In the genomic region with DNA sequence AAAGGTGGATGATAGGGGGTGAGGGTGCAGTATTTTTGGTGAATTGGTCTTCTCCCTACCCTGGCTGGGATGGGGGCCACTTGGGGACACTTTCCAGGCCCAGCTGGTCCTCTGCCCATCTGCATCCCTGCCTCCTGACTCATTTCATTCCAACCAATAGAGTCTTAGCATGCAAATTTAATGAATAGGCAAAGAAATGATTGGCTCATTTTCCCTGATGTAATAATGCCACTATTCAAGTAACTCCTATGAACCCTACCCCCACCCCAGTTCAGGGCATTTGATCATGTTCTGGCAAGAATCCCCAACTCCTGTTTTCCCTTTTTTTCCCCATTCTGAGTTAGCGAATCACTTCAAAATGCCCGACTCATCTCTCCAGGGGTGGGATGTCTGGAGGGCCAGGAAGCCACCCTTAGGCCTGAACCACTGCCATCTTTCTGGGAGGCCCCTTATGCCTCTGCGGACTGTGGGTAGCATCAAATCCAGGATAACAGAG, we compare ENCODE assay signal across 1 cellular context.
TF ChIP-seq lines count a peak whose summit lies in the region.

No MANE protein-coding gene starts in this region.

TF ChIP-seq in K562, 482 proteins besides CTCF, POLR2A, EP300 and RAD21 (continued from another document):
- TF ChIP-seq, protein P1, sequence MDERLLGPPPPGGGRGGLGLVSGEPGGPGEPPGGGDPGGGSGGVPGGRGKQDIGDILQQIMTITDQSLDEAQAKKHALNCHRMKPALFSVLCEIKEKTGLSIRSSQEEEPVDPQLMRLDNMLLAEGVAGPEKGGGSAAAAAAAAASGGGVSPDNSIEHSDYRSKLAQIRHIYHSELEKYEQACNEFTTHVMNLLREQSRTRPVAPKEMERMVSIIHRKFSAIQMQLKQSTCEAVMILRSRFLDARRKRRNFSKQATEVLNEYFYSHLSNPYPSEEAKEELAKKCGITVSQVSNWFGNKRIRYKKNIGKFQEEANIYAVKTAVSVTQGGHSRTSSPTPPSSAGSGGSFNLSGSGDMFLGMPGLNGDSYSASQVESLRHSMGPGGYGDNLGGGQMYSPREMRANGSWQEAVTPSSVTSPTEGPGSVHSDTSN (CRISPR knock-in tag; IDR thresholded peaks at IDR 0.05; ENCODE audit: low read depth), result no peak
- TF ChIP-seq, protein P1 (tag; conservative IDR thresholded peaks at IDR 0.05; ENCODE audit: low read depth), result no peak
- TF ChIP-seq NR3C1 (CRISPR knock-in tag; IDR thresholded peaks at IDR 0.05), result no peak
- TF ChIP-seq ESRRB (CRISPR knock-in tag; IDR thresholded peaks at IDR 0.05; ENCODE audit: borderline replicate concordance), result no peak
- TF ChIP-seq STAT5B (CRISPR knock-in tag; IDR thresholded peaks at IDR 0.05), result no peak
- TF ChIP-seq MAZ (CRISPR knock-in tag; conservative IDR thresholded peaks at IDR 0.05 in 1 of 2, IDR thresholded peaks at IDR 0.05 in 1 of 2), result peak in 1 of 2 experiments; percentile 51; a peak in 1 of 4 replicates
- TF ChIP-seq, protein P2, sequence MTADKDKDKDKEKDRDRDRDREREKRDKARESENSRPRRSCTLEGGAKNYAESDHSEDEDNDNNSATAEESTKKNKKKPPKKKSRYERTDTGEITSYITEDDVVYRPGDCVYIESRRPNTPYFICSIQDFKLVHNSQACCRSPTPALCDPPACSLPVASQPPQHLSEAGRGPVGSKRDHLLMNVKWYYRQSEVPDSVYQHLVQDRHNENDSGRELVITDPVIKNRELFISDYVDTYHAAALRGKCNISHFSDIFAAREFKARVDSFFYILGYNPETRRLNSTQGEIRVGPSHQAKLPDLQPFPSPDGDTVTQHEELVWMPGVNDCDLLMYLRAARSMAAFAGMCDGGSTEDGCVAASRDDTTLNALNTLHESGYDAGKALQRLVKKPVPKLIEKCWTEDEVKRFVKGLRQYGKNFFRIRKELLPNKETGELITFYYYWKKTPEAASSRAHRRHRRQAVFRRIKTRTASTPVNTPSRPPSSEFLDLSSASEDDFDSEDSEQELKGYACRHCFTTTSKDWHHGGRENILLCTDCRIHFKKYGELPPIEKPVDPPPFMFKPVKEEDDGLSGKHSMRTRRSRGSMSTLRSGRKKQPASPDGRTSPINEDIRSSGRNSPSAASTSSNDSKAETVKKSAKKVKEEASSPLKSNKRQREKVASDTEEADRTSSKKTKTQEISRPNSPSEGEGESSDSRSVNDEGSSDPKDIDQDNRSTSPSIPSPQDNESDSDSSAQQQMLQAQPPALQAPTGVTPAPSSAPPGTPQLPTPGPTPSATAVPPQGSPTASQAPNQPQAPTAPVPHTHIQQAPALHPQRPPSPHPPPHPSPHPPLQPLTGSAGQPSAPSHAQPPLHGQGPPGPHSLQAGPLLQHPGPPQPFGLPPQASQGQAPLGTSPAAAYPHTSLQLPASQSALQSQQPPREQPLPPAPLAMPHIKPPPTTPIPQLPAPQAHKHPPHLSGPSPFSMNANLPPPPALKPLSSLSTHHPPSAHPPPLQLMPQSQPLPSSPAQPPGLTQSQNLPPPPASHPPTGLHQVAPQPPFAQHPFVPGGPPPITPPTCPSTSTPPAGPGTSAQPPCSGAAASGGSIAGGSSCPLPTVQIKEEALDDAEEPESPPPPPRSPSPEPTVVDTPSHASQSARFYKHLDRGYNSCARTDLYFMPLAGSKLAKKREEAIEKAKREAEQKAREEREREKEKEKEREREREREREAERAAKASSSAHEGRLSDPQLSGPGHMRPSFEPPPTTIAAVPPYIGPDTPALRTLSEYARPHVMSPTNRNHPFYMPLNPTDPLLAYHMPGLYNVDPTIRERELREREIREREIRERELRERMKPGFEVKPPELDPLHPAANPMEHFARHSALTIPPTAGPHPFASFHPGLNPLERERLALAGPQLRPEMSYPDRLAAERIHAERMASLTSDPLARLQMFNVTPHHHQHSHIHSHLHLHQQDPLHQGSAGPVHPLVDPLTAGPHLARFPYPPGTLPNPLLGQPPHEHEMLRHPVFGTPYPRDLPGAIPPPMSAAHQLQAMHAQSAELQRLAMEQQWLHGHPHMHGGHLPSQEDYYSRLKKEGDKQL (CRISPR knock-in tag; IDR thresholded peaks at IDR 0.05; ENCODE audit: borderline replicate concordance), result no peak
